ENCODE assay signal across 19 cellular contexts in the genomic region with DNA sequence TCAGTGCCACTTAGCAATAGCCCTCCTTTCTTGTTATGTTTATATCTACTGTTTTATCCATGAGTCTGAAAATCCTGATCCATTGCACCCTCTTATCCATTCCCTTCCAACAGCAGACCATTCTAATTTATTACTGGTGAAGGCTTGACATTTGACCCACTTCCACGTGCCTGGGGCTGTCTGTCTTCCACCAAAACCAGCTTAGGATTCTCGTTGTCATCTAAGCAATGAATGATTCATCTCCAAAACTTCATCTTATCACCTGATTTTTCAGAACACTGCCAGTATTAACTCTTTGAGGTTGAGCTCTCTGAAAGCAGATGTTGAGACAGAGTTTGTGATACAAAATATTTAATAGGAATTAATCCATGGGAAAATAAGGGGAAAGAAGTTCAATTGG.
A peak's percentile ranks its signal among the peaks of the same experiment; 100 is the strongest.
DNase-seq lines count a peak whose midpoint lies in the region; ATAC-seq and TF ChIP-seq lines count a peak whose summit lies in the region.
"Had no signal": no experiment of that assay in that cellular context is flagged by ENCODE, and none has a peak within 500 bp of the region (broad histone marks: within the 10 kb centered on the region; RNA-seq: fewer than 3 reads in every experiment).

No MANE protein-coding gene starts in this region.

- H3K36me3 ChIP-seq in prostate gland, result no peaks in the 10 kb centered on the region
- H3K36me3 ChIP-seq: BE2C had no signal

- DNase-seq in ELR (ENCODE audit: low read depth), result peak; percentile 17
- peak; percentile 24 for DNase-seq in NCI-H226
- peak; percentile 31 for DNase-seq in foreskin melanocyte
- no peak for DNase-seq in prostate gland (ENCODE audit: low spot score)
- DNase-seq: ACHN; BE2C; C1 segment of cervical spinal cord; CD4-positive, CD25-positive, alpha-beta regulatory T cell; CD8-positive, alpha-beta memory T cell; COR-L47; DMS 273 treated with DMSO at 0.1 percent for 48 hours; GM23248; HCEC 1CT; IMR-90 had no signal

- H3K4me1 ChIP-seq in prostate gland (replicated peaks), result no peaks in the 10 kb centered on the region
- H3K4me1 ChIP-seq: BE2C had no signal

- TF ChIP-seq POLR2A in prostate gland (IDR thresholded peaks at IDR 0.05), result no peak

- ATAC-seq in GM21367 (IDR thresholded peaks at IDR 0.05; ENCODE audit: unreplicated experiment) (no peak), GM21526 (IDR thresholded peaks at IDR 0.05; ENCODE audit: low FRiP score, unreplicated experiment) (no peak)
- ATAC-seq: GM12878, K562 had no signal

- no peak overlapping the region for H3K27ac ChIP-seq in prostate gland
- H3K27ac ChIP-seq: GM23248, HL-60 had no signal

- no peak overlapping the region for H3K4me3 ChIP-seq in prostate gland
- H3K4me3 ChIP-seq: GM12878, GM23248, K562 had no signal

- WGBS in prostate gland, result 26% methylated on average over 2 of the region's 2 CpGs

- intact Hi-C loops in prostate gland (cut with DNase I), result no loop called here

- no peaks in the 10 kb centered on the region for H3K27me3 ChIP-seq in prostate gland (replicated peaks; ENCODE audit: insufficient read depth)

- TF ChIP-seq CTCF in prostate gland (IDR thresholded peaks at IDR 0.05), result no peak

- no peaks in the 10 kb centered on the region for H3K9me3 ChIP-seq in prostate gland
- H3K9me3 ChIP-seq: BE2C had no signal
